ENCODE assay signal across 30 cellular contexts in genomic region chr17:9700136-9700535, GRCh38. TPM values are rescaled to one million over a fixed set of nuclear protein-coding genes. Genes with fewer than 3 reads are reported as not detected.
"Had no signal": no experiment of that assay in that cellular context is flagged by ENCODE, and none has a peak within 500 bp of the region (broad histone marks: within the 10 kb centered on the region; RNA-seq: fewer than 3 reads in every experiment).

No MANE protein-coding gene starts in this region.

- H3K4me1 Mint-ChIP-seq: immature natural killer cell; naive thymus-derived CD8-positive, alpha-beta T cell had no signal

- H2AFZ ChIP-seq: neural progenitor cell had no signal

- H3K27me3 ChIP-seq: left lung, neural progenitor cell, ovary, stomach, testis, tibial artery, vagina had no signal

- ATAC-seq: heart left ventricle; left colon; left lung; lower lobe of right lung; naive thymus-derived CD8-positive, alpha-beta T cell; sciatic nerve; stimulated activated naive B cell treated with anti-CD40 and anti-IgM and Interleukin-4, amounts not matched to agents 10 μg/mL and 1 μg/mL and 100 μg/mL, for 72 hours; stimulated activated naive CD8-positive, alpha-beta T cell treated with anti-CD3 and anti-CD28 coated beads, Interleukin-15, Interleukin-2, amounts not matched to agents 100 U/mL and 50 U/mL, for 24 hours had no signal

- H3K9ac ChIP-seq: neural progenitor cell had no signal

- H3K36me3 ChIP-seq: heart left ventricle, lower lobe of right lung, neural progenitor cell, ovary, vagina had no signal

- H3K9me3 Mint-ChIP-seq: immature natural killer cell; naive thymus-derived CD8-positive, alpha-beta T cell; neural progenitor cell; type B pancreatic cell had no signal

- H3K36me3 Mint-ChIP-seq: naive thymus-derived CD8-positive, alpha-beta T cell; neural progenitor cell; stimulated activated naive B cell treated with anti-CD40 and anti-IgM and Interleukin-4, amounts not matched to agents 10 μg/mL and 1 μg/mL and 100 μg/mL, for 72 hours had no signal

- H3K27me3 Mint-ChIP-seq: progenitor cell of endocrine pancreas, type B pancreatic cell had no signal

- H3K9me3 ChIP-seq: left lung, lower lobe of right lung, ovary, stomach, testis, tibial artery, vagina had no signal

- H3K4me2 ChIP-seq: neural progenitor cell had no signal

- H3K4me1 ChIP-seq: heart left ventricle, left lung, lower lobe of right lung, neural progenitor cell, stomach, testis, tibial artery, vagina had no signal

- H3K4me3 ChIP-seq: heart left ventricle, left lung, lower lobe of right lung, neural progenitor cell, ovary, skin epidermis, stomach, testis, tibial artery, vagina had no signal

- DNase-seq: heart left ventricle; hypothalamus; immature natural killer cell; kidney; left colon; left lung; lower lobe of right lung; mammary epithelial cell; mesenchymal stem cell; naive thymus-derived CD8-positive, alpha-beta T cell; ovary; retina; right cardiac atrium; stimulated activated CD4-positive, alpha-beta T cell treated with anti-CD3 and anti-CD28 coated beads, Interleukin-12 subunit alpha, Interleukin-12 subunit beta, amount 100 ng/mL, for 4 hours; stimulated activated CD4-positive, alpha-beta T cell treated with anti-CD3 and anti-CD28 coated beads, Interleukin-15, amount 100 ng/mL, for 24 hours; stimulated activated CD4-positive, alpha-beta T cell treated with anti-CD3 and anti-CD28 coated beads, Interleukin-2, amount 100 ng/mL, for 48 hours; stimulated activated CD4-positive, alpha-beta T cell treated with anti-CD3 and anti-CD28 coated beads, Interleukin-4, amount 100 ng/mL, for 4 hours; stimulated activated CD8-positive, alpha-beta memory T cell treated with anti-CD3 and anti-CD28 coated beads, Interleukin-4, amount 100 ng/mL, for 48 hours; stimulated activated naive B cell treated with anti-CD40 and anti-IgM and Interleukin-4, amounts not matched to agents 10 μg/mL and 1 μg/mL and 100 μg/mL, for 72 hours; stimulated activated naive CD8-positive, alpha-beta T cell treated with anti-CD3 and anti-CD28 coated beads, Interleukin-15, Interleukin-2, amounts not matched to agents 100 U/mL and 50 U/mL, for 24 hours; stomach; testis; tibial artery had no signal

- H3K27ac ChIP-seq: heart left ventricle, left lung, lower lobe of right lung, neural progenitor cell, ovary, skin epidermis, stomach, testis, tibial artery, vagina had no signal

- H3K4me3 Mint-ChIP-seq: immature natural killer cell; naive thymus-derived CD8-positive, alpha-beta T cell; nephron; neural progenitor cell; stimulated activated naive B cell treated with anti-CD40 and anti-IgM and Interleukin-4, amounts not matched to agents 10 μg/mL and 1 μg/mL and 100 μg/mL, for 72 hours; type B pancreatic cell had no signal

- H3K27ac Mint-ChIP-seq: immature natural killer cell; nephron; progenitor cell of endocrine pancreas; stimulated activated naive B cell treated with anti-CD40 and anti-IgM and Interleukin-4, amounts not matched to agents 10 μg/mL and 1 μg/mL and 100 μg/mL, for 72 hours; type B pancreatic cell had no signal

RNA-seq across cellular contexts. Expression of gene USP43, which starts 54.8 kb away (rescaled TPM):
- polyA plus RNA-seq: naive thymus-derived CD8-positive, alpha-beta T cell had no signal
